In genomic region chr14:68292467-68293334, GRCh38 we compare ENCODE assay signal across 11 cellular contexts.
DNase-seq lines count a peak whose midpoint lies in the region; ATAC-seq, FAIRE-seq and TF ChIP-seq lines count a peak whose summit lies in the region.
"Had no signal": no experiment of that assay in that cellular context is flagged by ENCODE, and none has a peak within 500 bp of the region (broad histone marks: within the 10 kb centered on the region; RNA-seq: fewer than 3 reads in every experiment).

No MANE protein-coding gene starts in this region.

- no peaks in the 10 kb centered on the region for H3K9me3 Mint-ChIP-seq in stimulated activated naive CD8-positive, alpha-beta T cell treated with anti-CD3 and anti-CD28 coated beads, Interleukin-15, Interleukin-2, amounts not matched to agents 100 ng/mL and 50 ng/mL, for 24 hours
- H3K9me3 Mint-ChIP-seq in astrocyte (ENCODE audit: unreplicated experiment) = peaks cover 2% of the 10 kb centered on the region

- H3K27me3 ChIP-seq in astrocyte (ENCODE audit: insufficient read depth, low read length) (no peaks in the 10 kb centered on the region), muscle layer of colon (ENCODE audit: control insufficient read depth in 1 of 2, insufficient read depth in 2 of 2, low read length in 2 of 2) (no peaks in the 10 kb centered on the region), vagina (no peaks in the 10 kb centered on the region), HAP-1 (ENCODE audit: low read depth) (no peaks in the 10 kb centered on the region)

- in situ Hi-C loops in HAP-1 (cut with MboI; ENCODE audit: low sequenced_read_pairs) = no loop called here

- H3K4me2 ChIP-seq in astrocyte (ENCODE audit: low read length) = no peak overlapping the region

- ATAC-seq in stimulated activated naive CD8-positive, alpha-beta T cell treated with anti-CD3 and anti-CD28 coated beads, Interleukin-15, Interleukin-2, amounts not matched to agents 100 U/mL and 50 U/mL, for 24 hours = no peak

- FAIRE-seq in astrocyte (lab: Jason Lieb, UNC) = no peak

- H3K4me3 ChIP-seq in astrocyte (ENCODE audit: insufficient read depth, low read depth, low read length) (no peak overlapping the region), muscle layer of colon (ENCODE audit: low read depth in 1 of 2, low read length in 2 of 2) (no peak overlapping the region), vagina (no peak overlapping the region), HAP-1 (no peak overlapping the region)

- no peak overlapping the region for H2AFZ ChIP-seq in astrocyte (ENCODE audit: low read depth, low read length)

- peak overlapping the region; percentile 69 for H3K27ac Mint-ChIP-seq in stimulated activated naive CD8-positive, alpha-beta T cell treated with anti-CD3 and anti-CD28 coated beads, Interleukin-15, Interleukin-2, amounts not matched to agents 100 ng/mL and 50 ng/mL, for 24 hours
- no peak overlapping the region for H3K27ac Mint-ChIP-seq in astrocyte (ENCODE audit: unreplicated experiment)

- no peaks in the 10 kb centered on the region for H3K36me3 ChIP-seq in astrocyte (ENCODE audit: insufficient read depth, low read length)
- H3K36me3 ChIP-seq in muscle layer of colon (ENCODE audit: insufficient read depth, low read length) = no peaks in the 10 kb centered on the region
- no peaks in the 10 kb centered on the region for H3K36me3 ChIP-seq in vagina
- H3K36me3 ChIP-seq in HAP-1 (replicated peaks) = no peaks in the 10 kb centered on the region

- H3K4me3 Mint-ChIP-seq in stimulated activated naive CD8-positive, alpha-beta T cell treated with anti-CD3 and anti-CD28 coated beads, Interleukin-15, Interleukin-2, amounts not matched to agents 100 ng/mL and 50 ng/mL, for 24 hours = no peak overlapping the region
- no peak overlapping the region for H3K4me3 Mint-ChIP-seq in astrocyte (ENCODE audit: unreplicated experiment)

- H3K4me1 ChIP-seq in astrocyte (ENCODE audit: insufficient read depth, low read length) (peaks cover 4% of the 10 kb centered on the region), muscle layer of colon (ENCODE audit: insufficient read depth, low read length) (peaks cover 37% of the 10 kb centered on the region), vagina (peaks cover 54% of the 10 kb centered on the region), HAP-1 (no peaks in the 10 kb centered on the region; the same call in 1 of the 2 replicates)

- no peaks in the 10 kb centered on the region for H4K20me1 ChIP-seq in astrocyte (ENCODE audit: insufficient read depth, low read length)

- H3K9me3 ChIP-seq in astrocyte (ENCODE audit: insufficient read depth, low read depth, low read length) = no peaks in the 10 kb centered on the region
- no peaks in the 10 kb centered on the region for H3K9me3 ChIP-seq in muscle layer of colon (ENCODE audit: low read length)
- no peaks in the 10 kb centered on the region for H3K9me3 ChIP-seq in vagina
- H3K9me3 ChIP-seq in HAP-1 = no peaks in the 10 kb centered on the region

- no peaks in the 10 kb centered on the region for H3K36me3 Mint-ChIP-seq in stimulated activated naive CD8-positive, alpha-beta T cell treated with anti-CD3 and anti-CD28 coated beads, Interleukin-15, Interleukin-2, amounts not matched to agents 100 ng/mL and 50 ng/mL, for 24 hours (ENCODE audit: low read depth)
- no peaks in the 10 kb centered on the region for H3K36me3 Mint-ChIP-seq in astrocyte (ENCODE audit: low read depth, unreplicated experiment)

- H3K9ac ChIP-seq in astrocyte (ENCODE audit: low read length) (no peak overlapping the region), muscle layer of colon (ENCODE audit: low read length) (no peak overlapping the region)

- H3K4me1 Mint-ChIP-seq in stimulated activated naive CD8-positive, alpha-beta T cell treated with anti-CD3 and anti-CD28 coated beads, Interleukin-15, Interleukin-2, amounts not matched to agents 100 ng/mL and 50 ng/mL, for 24 hours (ENCODE audit: low read depth) = peaks cover 58% of the 10 kb centered on the region
- peaks cover 10% of the 10 kb centered on the region for H3K4me1 Mint-ChIP-seq in astrocyte (ENCODE audit: low read depth, unreplicated experiment)

- H3K27ac ChIP-seq in astrocyte (ENCODE audit: low read depth, low read length) (no peak overlapping the region), muscle layer of colon (ENCODE audit: low read depth, low read length) (peak overlapping the region; percentile 40), vagina (peak overlapping the region; percentile 18)
- H3K27ac ChIP-seq: HL-60 had no signal

- DNase-seq in stimulated activated naive CD8-positive, alpha-beta T cell treated with anti-CD3 and anti-CD28 coated beads, Interleukin-15, Interleukin-2, amounts not matched to agents 100 U/mL and 50 U/mL, for 24 hours = no peak
- peak; percentile 40 for DNase-seq in astrocyte (ENCODE audit: low read depth)
- no peak for DNase-seq in vagina (ENCODE audit: extremely low spot score in 2 of 2)
- no peak for DNase-seq in activated naive CD4-positive, alpha-beta T cell treated with anti-CD3 and anti-CD28 coated beads, Interleukin-2, amount 50 U/mL, for 16 hours
- DNase-seq in HAP-1 (ENCODE audit: low spot score in 2 of 2) = no peak
- DNase-seq in MV-4-11 (lab: John Stamatoyannopoulos, UW) = no peak
- DNase-seq: AML-193, NCI-H1436 had no signal

- TF ChIP-seq CTCF in astrocyte (IDR thresholded peaks at IDR 0.05; ENCODE audit: insufficient read depth, low read depth, low read length) = no peak
- TF ChIP-seq CTCF in vagina (IDR thresholded peaks at IDR 0.05) = no peak

- H3K27me3 Mint-ChIP-seq in stimulated activated naive CD8-positive, alpha-beta T cell treated with anti-CD3 and anti-CD28 coated beads, Interleukin-15, Interleukin-2, amounts not matched to agents 100 ng/mL and 50 ng/mL, for 24 hours = no peaks in the 10 kb centered on the region
- no peaks in the 10 kb centered on the region for H3K27me3 Mint-ChIP-seq in astrocyte (ENCODE audit: low read depth, unreplicated experiment)

- intact Hi-C loops in vagina (cut with DNase I) = no loop called here

- H3K79me2 ChIP-seq in astrocyte (ENCODE audit: insufficient read depth, low read length) = no peaks in the 10 kb centered on the region

- TF ChIP-seq POLR2A in vagina (IDR thresholded peaks at IDR 0.05) = no peak
